ENCODE assay signal across 21 cellular contexts in genomic region chr5:66326276-66326675, GRCh38.
"Had no signal": no experiment of that assay in that cellular context is flagged by ENCODE, and none has a peak within 500 bp of the region (broad histone marks: within the 10 kb centered on the region; RNA-seq: fewer than 3 reads in every experiment).

No MANE protein-coding gene starts in this region.

- H3K4me1 ChIP-seq: colonic mucosa, esophagus squamous epithelium, pancreas, prostate gland, sigmoid colon, transverse colon had no signal

- H3K27ac ChIP-seq: colonic mucosa, esophagus squamous epithelium, foreskin keratinocyte, pancreas, prostate gland, sigmoid colon, thoracic aorta, transverse colon had no signal

- H3K27me3 ChIP-seq: colonic mucosa, esophagus squamous epithelium, pancreas, sigmoid colon, transverse colon had no signal

- H3K9me3 ChIP-seq: colonic mucosa, esophagus squamous epithelium, pancreas, prostate gland, sigmoid colon, thoracic aorta, transverse colon had no signal

- ATAC-seq: foreskin keratinocyte; left lobe of liver; stimulated activated naive B cell treated with anti-CD40 and anti-IgM and Interleukin-4, amounts not matched to agents 10 μg/mL and 1 μg/mL and 100 μg/mL, for 72 hours; stimulated activated naive CD8-positive, alpha-beta T cell treated with anti-CD3 and anti-CD28 coated beads, Interleukin-15, amount 100 ng/mL, for 72 hours had no signal

- H3K4me3 ChIP-seq: colonic mucosa, esophagus squamous epithelium, lung, pancreas, prostate gland, sigmoid colon, skin epidermis, thoracic aorta, transverse colon had no signal

- H3K36me3 ChIP-seq: colonic mucosa, esophagus squamous epithelium, pancreas, prostate gland, sigmoid colon, thoracic aorta, transverse colon had no signal

- DNase-seq: colonic mucosa; dermis blood vessel endothelial cell; esophagus squamous epithelium; foreskin keratinocyte; hippocampal formation; mesenchymal stem cell; naive B cell; occipital lobe; pancreas; retina; sigmoid colon; stimulated activated CD4-positive, alpha-beta T cell treated with anti-CD3 and anti-CD28 coated beads, Interleukin-2, amount 100 ng/mL, for 24 hours; stimulated activated CD4-positive, alpha-beta T cell treated with anti-CD3 and anti-CD28 coated beads, Interleukin-4, amount 100 ng/mL, for 4 hours; stimulated activated naive B cell treated with anti-CD40 and anti-IgM and Interleukin-4, amounts not matched to agents 10 μg/mL and 1 μg/mL and 100 μg/mL, for 72 hours; stimulated activated naive CD8-positive, alpha-beta T cell treated with anti-CD3 and anti-CD28 coated beads, Interleukin-15, amount 100 ng/mL, for 72 hours; transverse colon had no signal
